In the genomic region with DNA sequence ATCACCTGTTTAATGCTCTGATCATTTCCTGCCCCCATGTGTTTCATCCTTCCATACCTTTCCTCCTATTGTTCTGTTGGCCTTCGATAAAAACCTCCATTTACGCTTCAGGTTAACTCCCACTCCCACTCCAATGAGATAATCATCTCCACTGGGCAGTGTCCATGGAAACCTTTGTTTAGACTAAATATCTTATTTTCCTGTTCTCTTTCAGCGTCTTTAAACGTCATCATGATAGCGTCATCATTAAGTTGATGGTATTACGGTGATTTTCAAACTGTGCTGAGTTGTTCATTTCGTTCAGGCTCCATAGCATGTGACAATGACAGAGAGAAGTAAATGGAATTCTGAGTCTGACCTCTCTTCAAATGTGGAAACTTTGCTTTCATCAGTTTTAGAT, we compare ENCODE assay signal across 25 cellular contexts.
DNase-seq lines count a peak whose midpoint lies in the region; ATAC-seq, FAIRE-seq and TF ChIP-seq lines count a peak whose summit lies in the region.
"Had no signal": no experiment of that assay in that cellular context is flagged by ENCODE, and none has a peak within 500 bp of the region (broad histone marks: within the 10 kb centered on the region; RNA-seq: fewer than 3 reads in every experiment).

No MANE protein-coding gene starts in this region.

- H3K4me3 ChIP-seq in HCT116 (replicated peaks in 1 of 2; ENCODE audit: low read depth in 1 of 2, low read length in 2 of 2) (0 out of 4 replicates have a peak overlapping the region, but pooled peaks of 1 of the 2 experiments have one; percentile 0), bronchial epithelial cell (ENCODE audit: low read depth, low read length) (no peak overlapping the region), neural cell (ENCODE audit: low read length) (no peak overlapping the region)
- H3K4me3 ChIP-seq: upper lobe of right lung had no signal

- POLR2A ChIA-PET in HCT116 (lab: Charles Lee): no interaction called here

- H3K79me2 ChIP-seq in HCT116 (ENCODE audit: insufficient read depth, low read length) (no peaks in the 10 kb centered on the region), neural cell (replicated peaks; ENCODE audit: insufficient read depth, low read length) (no peaks in the 10 kb centered on the region)
- H3K79me2 ChIP-seq: parathyroid adenoma had no signal

- intact Hi-C loops in HCT116 (cut with micrococcal nuclease): no loop called here

- CTCF ChIA-PET in HCT116 (lab: Charles Lee): no interaction called here

- H3K9me2 ChIP-seq in HCT116 (ENCODE audit: insufficient read depth) (no peaks in the 10 kb centered on the region), neural cell (ENCODE audit: insufficient read depth, low read length) (no peaks in the 10 kb centered on the region)

- no peak for DNase-seq in HCT116 (ENCODE audit: low read depth, low spot score)
- DNase-seq in NCI-H226: peak; percentile 25
- no peak for DNase-seq in bronchial epithelial cell (ENCODE audit: low read depth)
- no peak for DNase-seq in NCI-H2196 treated with DMSO at 0.1 percent for 48 hours (lab: John Stamatoyannopoulos, UW; ENCODE audit: unreplicated experiment)
- no peak for DNase-seq in mucosa of gallbladder (ENCODE audit: low spot score)
- DNase-seq: activated CD4-positive, alpha-beta T cell treated with anti-CD3 and anti-CD28 coated beads for 36 hours; activated CD8-positive, alpha-beta memory T cell treated with anti-CD3 and anti-CD28 coated beads for 24 hours; activated effector memory CD4-positive, alpha-beta T cell treated with Interleukin-2 at 50 U/mL for 16 hours; aorta; CD4-positive, CD25-positive, alpha-beta regulatory T cell; central memory CD4-positive, alpha-beta T cell; DMS 273 treated with DMSO at 0.1 percent for 48 hours; NCI-H187 treated with DMSO at 0.1 percent for 48 hours; nephron progenitor cell; right cardiac atrium; Right ventricle myocardium superior; stimulated activated CD4-positive, alpha-beta T cell treated with anti-CD3 and anti-CD28 coated beads, Interleukin-12 subunit alpha, Interleukin-12 subunit beta, amount 100 ng/mL, for 4 hours; stimulated activated CD4-positive, alpha-beta T cell treated with anti-CD3 and anti-CD28 coated beads, Interleukin-4, amount 100 ng/mL, for 1 hour; upper lobe of right lung had no signal

- TF ChIP-seq POLR2A in HCT116 (IDR thresholded peaks at IDR 0.05; ENCODE audit: borderline replicate concordance, extremely low read depth, insufficient read depth, insufficient read length): no peak

- H3K36me3 ChIP-seq in HCT116 (ENCODE audit: control insufficient read depth in 1 of 2, insufficient read depth in 2 of 2, low read length in 2 of 2): no peaks in the 10 kb centered on the region
- H3K36me3 ChIP-seq in bronchial epithelial cell (ENCODE audit: control insufficient read depth, insufficient read depth, low read length): no peaks in the 10 kb centered on the region
- H3K36me3 ChIP-seq in neural cell (ENCODE audit: insufficient read depth, low read length): no peaks in the 10 kb centered on the region
- H3K36me3 ChIP-seq: upper lobe of right lung had no signal

- no TSS peak for BruUV-seq in HCT116 (replicated peaks; lab: Mats Ljungman, UMichigan)

- H3K27ac ChIP-seq in HCT116 (ENCODE audit: low read depth, low read length) (no peak overlapping the region), neural cell (ENCODE audit: low read length) (no peak overlapping the region)
- H3K27ac ChIP-seq: parathyroid adenoma, upper lobe of right lung had no signal

- no peak overlapping the region for H3K9ac ChIP-seq in HCT116 (ENCODE audit: low read length)
- H3K9ac ChIP-seq in neural cell (ENCODE audit: low read length): no peak overlapping the region
- H3K9ac ChIP-seq: parathyroid adenoma had no signal

- no peak for TF ChIP-seq EP300 in neural cell (conservative IDR thresholded peaks at IDR 0.05; ENCODE audit: poor library complexity, severe bottlenecking)

- FAIRE-seq in bronchial epithelial cell (lab: Jason Lieb, UNC): peak; percentile 13
- FAIRE-seq: endometrium, GM12892 had no signal

- TF ChIP-seq CTCF in HCT116 (IDR thresholded peaks at IDR 0.05 in 2 of 3, conservative IDR thresholded peaks at IDR 0.05 in 1 of 3; ENCODE audit: borderline replicate concordance in 1 of 3, insufficient read depth in 1 of 3, low read depth in 2 of 3, low read length in 2 of 3) (no peak), bronchial epithelial cell (IDR thresholded peaks at IDR 0.05; ENCODE audit: insufficient read depth, low read length, severe bottlenecking) (no peak), neural cell (IDR thresholded peaks at IDR 0.05; ENCODE audit: poor library complexity, severe bottlenecking) (no peak)

- H3K27me3 ChIP-seq in HCT116 (ENCODE audit: insufficient read depth, low read length) (peaks cover 10% of the 10 kb centered on the region; the same call in 1 of the 2 replicates), bronchial epithelial cell (ENCODE audit: control insufficient read depth, insufficient read depth, low read length) (no peaks in the 10 kb centered on the region), neural cell (ENCODE audit: insufficient read depth, low read depth, low read length) (no peaks in the 10 kb centered on the region)
- H3K27me3 ChIP-seq: upper lobe of right lung had no signal

- H3K9me3 ChIP-seq in HCT116 (ENCODE audit: control insufficient read depth in 1 of 2, insufficient read depth in 1 of 2, low read depth in 1 of 2, low read length in 2 of 2): no peaks in the 10 kb centered on the region
- H3K9me3 ChIP-seq in neural cell (ENCODE audit: low read length): no peaks in the 10 kb centered on the region
- H3K9me3 ChIP-seq: upper lobe of right lung had no signal

- no peak overlapping the region for H2AFZ ChIP-seq in HCT116 (ENCODE audit: low read depth, low read length, poor library complexity, severe bottlenecking)
- no peak overlapping the region for H2AFZ ChIP-seq in neural cell (ENCODE audit: low read depth, low read length)
- H2AFZ ChIP-seq: parathyroid adenoma had no signal

- H3K4me1 ChIP-seq in HCT116 (ENCODE audit: control insufficient read depth in 1 of 2, insufficient read depth in 2 of 2, low read length in 2 of 2): peaks cover 8 to 20% of the 10 kb centered on the region in 2 experiments; a peak in 3 of 4 replicates
- H3K4me1 ChIP-seq: parathyroid adenoma, upper lobe of right lung had no signal

- H3K4me2 ChIP-seq in HCT116 (ENCODE audit: low read length) (peak overlapping the region; percentile 56), neural cell (ENCODE audit: low read length) (no peak overlapping the region)

- TF ChIP-seq RAD21 in HCT116 (IDR thresholded peaks at IDR 0.05; ENCODE audit: low read depth): no peak
- no peak for TF ChIP-seq RAD21 in neural cell (conservative IDR thresholded peaks at IDR 0.05)

- H4K20me1 ChIP-seq in HCT116 (ENCODE audit: insufficient read depth): no peaks in the 10 kb centered on the region
- H4K20me1 ChIP-seq in neural cell (ENCODE audit: insufficient read depth): no peaks in the 10 kb centered on the region

- ATAC-seq in HCT116 (peak; percentile 61), HG03097 (IDR thresholded peaks at IDR 0.05; ENCODE audit: low FRiP score, unreplicated experiment) (no peak)
- ATAC-seq: activated CD4-positive, alpha-beta T cell treated with anti-CD3 and anti-CD28 coated beads for 36 hours; right cardiac atrium; stimulated activated memory B cell treated with anti-CD40 and anti-IgM and Interleukin-4, amounts not matched to agents 10 μg/mL and 1 μg/mL and 100 μg/mL, for 72 hours; upper lobe of right lung had no signal

- H3F3A ChIP-seq in neural cell (ENCODE audit: insufficient read depth, low read length, poor library complexity, severe bottlenecking): no peaks in the 10 kb centered on the region

- RAD21 ChIA-PET in HCT116 (lab: Charles Lee; ENCODE audit: low non-redundant PET in 1 of 2, low total read pairs in 2 of 2, uncharacterized antibody in 2 of 2, unreplicated experiment in 2 of 2): no interaction called here

TF ChIP-seq in neural cell, 6 proteins besides CTCF, POLR2A, EP300 and RAD21:
- TF ChIP-seq EZH2 (IDR thresholded peaks at IDR 0.05; ENCODE audit: borderline replicate concordance, insufficient read depth, low read length, poor library complexity, severe bottlenecking) (no peak), POLR2AphosphoS5 (IDR thresholded peaks at IDR 0.05) (peak; percentile 10)
